24 cellular contexts compared by ENCODE assay signal in the genomic region with DNA sequence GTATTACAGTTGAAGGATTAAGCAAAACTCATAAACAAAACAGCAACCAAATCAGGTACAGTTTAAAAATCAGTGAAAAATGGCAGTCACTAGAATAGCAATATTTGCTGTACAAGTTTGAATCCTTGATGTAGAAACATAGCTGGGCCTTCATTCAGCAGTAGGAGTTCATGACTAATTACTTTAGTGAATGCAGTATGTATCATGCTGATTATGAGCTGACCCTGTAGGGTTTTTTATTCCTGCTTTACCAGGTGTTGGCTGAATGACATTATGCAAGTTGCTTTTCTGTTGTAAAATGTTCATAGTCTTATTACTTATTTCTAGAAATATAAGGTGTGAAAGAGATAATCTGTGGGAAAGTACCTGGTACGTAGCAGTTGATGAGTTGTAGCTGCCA.
"Had no signal": no experiment of that assay in that cellular context is flagged by ENCODE, and none has a peak within 500 bp of the region (broad histone marks: within the 10 kb centered on the region; RNA-seq: fewer than 3 reads in every experiment).

No MANE protein-coding gene starts in this region.

- ATAC-seq: activated CD8-positive, alpha-beta T cell treated with anti-CD3 and anti-CD28 coated beads for 36 hours; activated naive CD8-positive, alpha-beta T cell treated with anti-CD3 and anti-CD28 coated beads, Interleukin-2, amount 50 U/mL, for 24 hours; activated T-cell treated with anti-CD3 and anti-CD28 coated beads, Interleukin-2, amount 50 U/mL, for 72 hours had no signal

- H3K4me3 ChIP-seq: SJCRH30, SK-N-MC had no signal

- H3K36me3 Mint-ChIP-seq: activated naive CD4-positive, alpha-beta T cell treated with anti-CD3 and anti-CD28 coated beads, Interleukin-2, amount 10 ng/mL, durations not matched to agents 7 days and 5 days; activated naive CD8-positive, alpha-beta T cell had no signal

- H3K27me3 Mint-ChIP-seq: activated CD4-positive, alpha-beta T cell treated with anti-CD3 and anti-CD28 coated beads, Interleukin-2, amount 10 ng/mL, durations not matched to agents 24 days and 14 days; activated CD8-positive, alpha-beta T cell treated with anti-CD3 and anti-CD28 coated beads for 36 hours; activated naive CD8-positive, alpha-beta T cell; activated naive CD8-positive, alpha-beta T cell treated with anti-CD3 and anti-CD28 coated beads, Interleukin-2, amount 50 U/mL, for 24 hours had no signal

- H3K27ac Mint-ChIP-seq: activated CD4-positive, alpha-beta T cell treated with anti-CD3 and anti-CD28 coated beads, Interleukin-2, amount 10 ng/mL, durations not matched to agents 24 days and 14 days; activated CD8-positive, alpha-beta T cell treated with anti-CD3 and anti-CD28 coated beads for 36 hours; activated naive CD4-positive, alpha-beta T cell treated with anti-CD3 and anti-CD28 coated beads, Interleukin-2, amount 10 ng/mL, durations not matched to agents 7 days and 5 days; activated naive CD8-positive, alpha-beta T cell; activated naive CD8-positive, alpha-beta T cell treated with anti-CD3 and anti-CD28 coated beads, Interleukin-2, amount 50 U/mL, for 24 hours; activated T-cell treated with anti-CD3 and anti-CD28 coated beads, Interleukin-2, amount 50 U/mL, for 72 hours; brain had no signal

- H3K4me1 Mint-ChIP-seq: activated CD4-positive, alpha-beta T cell treated with anti-CD3 and anti-CD28 coated beads, Interleukin-2, amount 10 ng/mL, durations not matched to agents 24 days and 14 days; activated naive CD4-positive, alpha-beta T cell treated with anti-CD3 and anti-CD28 coated beads, Interleukin-2, amount 10 ng/mL, durations not matched to agents 7 days and 5 days; activated naive CD8-positive, alpha-beta T cell treated with anti-CD3 and anti-CD28 coated beads, Interleukin-2, amount 50 U/mL, for 24 hours; brain had no signal

- H3K9me3 Mint-ChIP-seq: activated CD4-positive, alpha-beta T cell treated with anti-CD3 and anti-CD28 coated beads, Interleukin-2, amount 10 ng/mL, durations not matched to agents 24 days and 14 days; activated naive CD4-positive, alpha-beta T cell treated with anti-CD3 and anti-CD28 coated beads, Interleukin-2, amount 10 ng/mL, durations not matched to agents 7 days and 5 days had no signal

- H3K4me3 Mint-ChIP-seq: activated CD4-positive, alpha-beta T cell treated with anti-CD3 and anti-CD28 coated beads, Interleukin-2, amount 10 ng/mL, durations not matched to agents 24 days and 14 days; activated CD8-positive, alpha-beta T cell treated with anti-CD3 and anti-CD28 coated beads for 36 hours; activated naive CD4-positive, alpha-beta T cell treated with anti-CD3 and anti-CD28 coated beads, Interleukin-2, amount 10 ng/mL, durations not matched to agents 7 days and 5 days; activated naive CD8-positive, alpha-beta T cell; activated naive CD8-positive, alpha-beta T cell treated with anti-CD3 and anti-CD28 coated beads, Interleukin-2, amount 50 U/mL, for 24 hours; activated T-cell treated with anti-CD3 and anti-CD28 coated beads, Interleukin-2, amount 50 U/mL, for 72 hours; brain had no signal

- DNase-seq: activated CD4-positive, alpha-beta T cell treated with anti-CD3 and anti-CD28 coated beads, Interleukin-2, amount 10 ng/mL, durations not matched to agents 24 days and 14 days; activated CD4-positive, alpha-beta T cell treated with anti-CD3 and anti-CD28 coated beads, Interleukin-2, amount 50 U/mL, for 4 hours; activated CD8-positive, alpha-beta T cell treated with anti-CD3 and anti-CD28 coated beads for 36 hours; activated naive CD4-positive, alpha-beta T cell treated with anti-CD3 and anti-CD28 coated beads, Interleukin-2, amount 10 ng/mL, durations not matched to agents 7 days and 5 days; activated naive CD8-positive, alpha-beta T cell treated with anti-CD3 and anti-CD28 coated beads, Interleukin-2, amount 50 U/mL, for 24 hours; activated T-cell treated with anti-CD3 and anti-CD28 coated beads, Interleukin-2, amount 50 U/mL, for 1 hour; activated T-cell treated with anti-CD3 and anti-CD28 coated beads, Interleukin-2, amount 50 U/mL, for 72 hours; anterior cingulate cortex; central memory CD4-positive, alpha-beta T cell; NCI-H1092 treated with DMSO at 0.1 percent for 48 hours; NCI-H1417; NCI-H146; NCI-H187; NCI-H2029 treated with DMSO at 0.1 percent for 48 hours; NCI-H2107; NCI-H345; NCI-H524 treated with DMSO at 0.1 percent for 48 hours; SHP77; SJCRH30; T1000; WERI-Rb-1 had no signal
